7 cellular contexts compared by ENCODE assay signal in genomic region chr17:16860467-16860866, GRCh38.
DNase-seq lines count a peak whose midpoint lies in the region; TF ChIP-seq lines count a peak whose summit lies in the region.
"Not testable (repeated sequence)": the region's sequence is repeated elsewhere in the genome, so short reads cannot be mapped to it uniquely, and the experiment has no call there.

No MANE protein-coding gene starts in this region.

- CTCF ChIA-PET in Calu3 (lab: Charles Lee): interaction anchor here (0.6 kb wide), 1 partner anchor 505 kb away, joined by 8 read pairs; no protein-coding TSS in a partner anchor
- CTCF ChIA-PET in PC-9 (lab: Charles Lee): not testable (repeated sequence)

- H3K4ac ChIP-seq in mesendoderm (ENCODE audit: low read depth, low read length): peak overlapping the region; percentile 0

- peak overlapping the region; percentile 25 for H3K56ac ChIP-seq in mesendoderm (ENCODE audit: low read length)

- H2BK120ac ChIP-seq in mesendoderm (ENCODE audit: low read depth, low read length): not testable (repeated sequence)

- not testable (repeated sequence) for TF ChIP-seq POLR2A in spleen (IDR thresholded peaks at IDR 0.05)

- not testable (repeated sequence) for H3K27me3 ChIP-seq in PC-9 (ENCODE audit: insufficient read depth, low read depth); esophagus (ENCODE audit: control insufficient read depth in 1 of 2, insufficient read depth in 2 of 2, low read length in 2 of 2); mesendoderm (ENCODE audit: insufficient read depth, low read length, poor library complexity); spleen (replicated peaks in 1 of 7)

- H3F3A ChIP-seq in PC-9 (ENCODE audit: insufficient read depth, low read depth): peaks cover 22% of the 10 kb centered on the region

- H3K9me3 ChIP-seq in PC-9 (ENCODE audit: insufficient read depth, low read depth); esophagus (ENCODE audit: control insufficient read depth in 2 of 2, insufficient read depth in 1 of 2, low read depth in 1 of 2, low read length in 1 of 2); spleen: not testable (repeated sequence)

- POLR2A ChIA-PET in PC-9 (lab: Charles Lee; ENCODE audit: unreplicated experiment): interaction anchor here (0.6 to 0.7 kb wide), 3 partner anchors 156 to 325 kb away, joined by 3 to 5 read pairs (median 4); no protein-coding TSS in a partner anchor

- BruUV-seq in Calu3 (replicated peaks; lab: Mats Ljungman, UMichigan); PC-9 (replicated peaks; lab: Mats Ljungman, UMichigan): not testable (repeated sequence)

- H4K20me1 ChIP-seq in PC-9 (ENCODE audit: insufficient read depth): not testable (repeated sequence)

- H3K4me1 Mint-ChIP-seq in Calu3 (ENCODE audit: low read depth, unreplicated experiment): peaks cover 25% of the 10 kb centered on the region

- H3K9me2 ChIP-seq in PC-9 (ENCODE audit: insufficient read depth): not testable (repeated sequence)

- H3K27ac ChIP-seq in PC-9 (peak overlapping the region; percentile 97), esophagus (ENCODE audit: low read depth in 2 of 2, low read length in 1 of 2) (peak overlapping the region; percentile 15 to 21)
- H3K27ac ChIP-seq in mesendoderm (ENCODE audit: low read depth, low read length); spleen: not testable (repeated sequence)

- not testable (repeated sequence) for H4K5ac ChIP-seq in mesendoderm (ENCODE audit: low read length)

- H2AK5ac ChIP-seq in mesendoderm (ENCODE audit: low read length): not testable (repeated sequence)

- H3K27me3 Mint-ChIP-seq in Calu3 (ENCODE audit: unreplicated experiment): not testable (repeated sequence)

- not testable (repeated sequence) for H2AFZ ChIP-seq in PC-9

- not testable (repeated sequence) for H3K36me3 ChIP-seq in PC-9 (ENCODE audit: low read depth); esophagus (ENCODE audit: control insufficient read depth in 2 of 2, insufficient read depth in 2 of 2, low read length in 1 of 2); mesendoderm (ENCODE audit: control insufficient read depth, insufficient read depth, low read length); spleen

- H3K18ac ChIP-seq in mesendoderm (ENCODE audit: low read length): not testable (repeated sequence)

- 78 to 86% methylated on average over 9 of the region's 9 CpGs for WGBS in esophagus, 2 donors
- no CpG with 5 or more reads among the region's 9 CpGs for WGBS in mesendoderm (ENCODE audit: extremely low coverage, insufficient coverage, low lambda C conversion rate)
- 80 to 93% (median 81%) methylated on average over 8 to 9 of the region's 9 CpGs for WGBS in spleen, 5 donors

- not testable (repeated sequence) for H4K8ac ChIP-seq in mesendoderm (ENCODE audit: low read depth, low read length)

- H3K4me3 ChIP-seq in PC-9: peak overlapping the region; percentile 34; the same call in 1 of the 2 replicates
- not testable (repeated sequence) for H3K4me3 ChIP-seq in esophagus (ENCODE audit: low read depth in 1 of 2, low read length in 2 of 2); mesendoderm (ENCODE audit: low read length); spleen

- H3K4me2 ChIP-seq in PC-9: peak overlapping the region; percentile 77
- not testable (repeated sequence) for H3K4me2 ChIP-seq in mesendoderm (ENCODE audit: low read length)

- TF ChIP-seq CTCF in Calu3 (IDR thresholded peaks at IDR 0.05; ENCODE audit: unreplicated experiment); PC-9 (conservative IDR thresholded peaks at IDR 0.05); spleen (IDR thresholded peaks at IDR 0.05 in 8 of 11, conservative IDR thresholded peaks at IDR 0.05 in 3 of 11): not testable (repeated sequence)

- not testable (repeated sequence) for H3K79me2 ChIP-seq in PC-9 (ENCODE audit: low read depth); mesendoderm (ENCODE audit: control insufficient read depth, insufficient read depth, low read length)

- H3K9me3 Mint-ChIP-seq in Calu3 (ENCODE audit: low read depth, unreplicated experiment): not testable (repeated sequence)

- H2BK15ac ChIP-seq in mesendoderm (replicated peaks; ENCODE audit: low read depth): not testable (repeated sequence)

- not testable (repeated sequence) for H3K36me3 Mint-ChIP-seq in Calu3 (ENCODE audit: insufficient read depth, unreplicated experiment)

- not testable (repeated sequence) for H2BK5ac ChIP-seq in mesendoderm (ENCODE audit: low read length)

- H3K79me1 ChIP-seq in mesendoderm (ENCODE audit: low read length): not testable (repeated sequence)

- H3K4me3 Mint-ChIP-seq in Calu3 (ENCODE audit: low read depth, unreplicated experiment): not testable (repeated sequence)

- peak overlapping the region; percentile 69 for H3K27ac Mint-ChIP-seq in Calu3 (ENCODE audit: unreplicated experiment)

- H3K23ac ChIP-seq in mesendoderm (ENCODE audit: low read length): not testable (repeated sequence)

- not testable (repeated sequence) for H3K9ac ChIP-seq in mesendoderm (ENCODE audit: low read length)

- peaks cover 40% of the 10 kb centered on the region for H3K4me1 ChIP-seq in PC-9 (replicated peaks; ENCODE audit: insufficient read depth)
- H3K4me1 ChIP-seq in esophagus (ENCODE audit: control insufficient read depth in 2 of 2, insufficient read depth in 2 of 2, low read length in 1 of 2); mesendoderm (ENCODE audit: control insufficient read depth, low read depth, low read length); spleen: not testable (repeated sequence)

- intact Hi-C loops in Calu3 (cut with micrococcal nuclease; ENCODE audit: unreplicated experiment); spleen (cut with DNase I; ENCODE audit: low total_unique reads): not testable (repeated sequence)
- intact Hi-C loops in PC-9 (cut with micrococcal nuclease; ENCODE audit: unreplicated experiment): loop anchor here (2.0 kb wide), 1 partner anchor 46 kb away; no protein-coding TSS in a partner anchor

- not testable (repeated sequence) for DNase-seq in Calu3, mesendoderm
- DNase-seq in PC-9 (peak; percentile 25 to 58), SW480 (ENCODE audit: low spot score) (peak; percentile 14), islet precursor cell (peak; percentile 47), spleen (peak; percentile 29)
